Comparison of ENCODE assay signal across 1 cellular context in the genomic region with DNA sequence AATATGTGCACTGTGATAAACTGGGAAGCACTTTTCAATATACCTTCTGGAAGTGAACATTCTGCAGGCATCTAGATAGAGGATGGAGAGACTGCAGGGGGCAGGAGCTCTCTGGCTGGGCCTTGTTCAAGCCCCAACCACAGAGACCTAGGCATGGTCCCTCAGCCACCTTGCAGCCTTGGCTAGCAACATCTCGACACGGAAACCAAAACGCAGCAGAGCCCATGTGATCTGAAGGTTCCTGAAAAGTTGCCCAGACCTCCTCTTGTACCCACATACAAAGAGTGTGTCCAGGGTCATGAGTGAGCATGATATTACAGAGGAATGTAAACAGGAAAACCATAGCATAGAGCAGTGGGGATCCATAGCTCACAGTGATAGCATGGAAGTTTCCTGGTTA.
TF ChIP-seq lines count a peak whose summit lies in the region.

No MANE protein-coding gene starts in this region.

TF ChIP-seq in K562, 482 proteins besides CTCF, POLR2A, EP300 and RAD21 (continued from another document):
- TF ChIP-seq, protein P1, sequence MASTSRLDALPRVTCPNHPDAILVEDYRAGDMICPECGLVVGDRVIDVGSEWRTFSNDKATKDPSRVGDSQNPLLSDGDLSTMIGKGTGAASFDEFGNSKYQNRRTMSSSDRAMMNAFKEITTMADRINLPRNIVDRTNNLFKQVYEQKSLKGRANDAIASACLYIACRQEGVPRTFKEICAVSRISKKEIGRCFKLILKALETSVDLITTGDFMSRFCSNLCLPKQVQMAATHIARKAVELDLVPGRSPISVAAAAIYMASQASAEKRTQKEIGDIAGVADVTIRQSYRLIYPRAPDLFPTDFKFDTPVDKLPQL (IDR thresholded peaks at IDR 0.05; ENCODE audit: extremely low read depth, insufficient read length), result no peak
- TF ChIP-seq, protein P2, sequence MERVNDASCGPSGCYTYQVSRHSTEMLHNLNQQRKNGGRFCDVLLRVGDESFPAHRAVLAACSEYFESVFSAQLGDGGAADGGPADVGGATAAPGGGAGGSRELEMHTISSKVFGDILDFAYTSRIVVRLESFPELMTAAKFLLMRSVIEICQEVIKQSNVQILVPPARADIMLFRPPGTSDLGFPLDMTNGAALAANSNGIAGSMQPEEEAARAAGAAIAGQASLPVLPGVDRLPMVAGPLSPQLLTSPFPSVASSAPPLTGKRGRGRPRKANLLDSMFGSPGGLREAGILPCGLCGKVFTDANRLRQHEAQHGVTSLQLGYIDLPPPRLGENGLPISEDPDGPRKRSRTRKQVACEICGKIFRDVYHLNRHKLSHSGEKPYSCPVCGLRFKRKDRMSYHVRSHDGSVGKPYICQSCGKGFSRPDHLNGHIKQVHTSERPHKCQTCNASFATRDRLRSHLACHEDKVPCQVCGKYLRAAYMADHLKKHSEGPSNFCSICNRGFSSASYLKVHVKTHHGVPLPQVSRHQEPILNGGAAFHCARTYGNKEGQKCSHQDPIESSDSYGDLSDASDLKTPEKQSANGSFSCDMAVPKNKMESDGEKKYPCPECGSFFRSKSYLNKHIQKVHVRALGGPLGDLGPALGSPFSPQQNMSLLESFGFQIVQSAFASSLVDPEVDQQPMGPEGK (CRISPR knock-in tag; IDR thresholded peaks at IDR 0.05; ENCODE audit: borderline replicate concordance), result no peak
- TF ChIP-seq CUX1 (CRISPR knock-in tag; IDR thresholded peaks at IDR 0.05), result no peak
- TF ChIP-seq HIVEP1 (CRISPR knock-in tag; IDR thresholded peaks at IDR 0.05), result no peak
- TF ChIP-seq NFXL1 (CRISPR knock-in tag; IDR thresholded peaks at IDR 0.05), result no peak
- no peak for TF ChIP-seq SOX6 (IDR thresholded peaks at IDR 0.05)
- TF ChIP-seq SMAD3 (CRISPR knock-in tag; conservative IDR thresholded peaks at IDR 0.05), result no peak
- no peak for TF ChIP-seq SMARCA5 (IDR thresholded peaks at IDR 0.05)
- TF ChIP-seq ZNF584 (CRISPR knock-in tag; IDR thresholded peaks at IDR 0.05; ENCODE audit: low read depth), result no peak
- TF ChIP-seq PRPF4 (IDR thresholded peaks at IDR 0.05; ENCODE audit: insufficient read depth, low read depth, low read length, poor library complexity, severe bottlenecking), result no peak
- no peak for TF ChIP-seq MCM7 (IDR thresholded peaks at IDR 0.05)
- TF ChIP-seq ZNF77 (CRISPR knock-in tag; IDR thresholded peaks at IDR 0.05), result no peak
- TF ChIP-seq GATA2 (CRISPR knock-in tag; IDR thresholded peaks at IDR 0.05), result no peak
- TF ChIP-seq MBD2 (IDR thresholded peaks at IDR 0.05; ENCODE audit: borderline replicate concordance, low read depth), result no peak
- no peak for TF ChIP-seq PTRF (tag; IDR thresholded peaks at IDR 0.05)
